12 cellular contexts compared by ENCODE assay signal in the genomic region with DNA sequence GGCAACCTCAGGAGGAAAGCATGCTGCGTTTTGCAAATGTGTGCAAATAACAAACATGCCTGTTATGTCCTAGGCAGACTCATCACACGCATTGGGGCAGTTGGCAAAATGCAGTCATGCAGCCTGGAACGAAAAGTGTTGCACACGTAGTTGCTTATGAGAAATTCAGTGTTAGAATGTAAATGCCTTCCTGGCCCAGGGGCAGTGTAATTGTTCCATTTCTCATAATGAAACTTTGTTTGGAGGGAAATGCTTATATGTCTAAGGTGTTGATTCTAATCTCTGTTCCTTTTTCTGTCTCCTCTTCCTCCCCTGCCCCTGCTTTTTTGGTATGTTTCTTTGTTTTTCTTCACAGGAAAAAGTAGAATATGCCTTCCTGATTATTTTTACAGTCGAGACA.
DNase-seq lines count a peak whose midpoint lies in the region; ATAC-seq lines count a peak whose summit lies in the region.
"Had no signal": no experiment of that assay in that cellular context is flagged by ENCODE, and none has a peak within 500 bp of the region (broad histone marks: within the 10 kb centered on the region; RNA-seq: fewer than 3 reads in every experiment).

No MANE protein-coding gene starts in this region.

- H3K4me1 Mint-ChIP-seq in activated T-helper 17 cell treated with anti-CD3 and anti-CD28 coated beads, Interleukin-2, amount 50 U/mL, for 72 hours = no peaks in the 10 kb centered on the region
- H3K4me1 Mint-ChIP-seq: activated naive CD4-positive, alpha-beta T cell treated with anti-CD3 and anti-CD28 coated beads, Interleukin-2, amount 50 U/mL, for 24 hours had no signal

- H3K36me3 Mint-ChIP-seq in activated T-helper 17 cell treated with anti-CD3 and anti-CD28 coated beads, Interleukin-2, amount 50 U/mL, for 72 hours (ENCODE audit: low read depth) = no peaks in the 10 kb centered on the region
- H3K36me3 Mint-ChIP-seq: activated naive CD4-positive, alpha-beta T cell treated with anti-CD3 and anti-CD28 coated beads, Interleukin-2, amount 50 U/mL, for 24 hours had no signal

- DNase-seq in DMS 273 treated with DMSO at 0.1 percent for 48 hours (lab: John Stamatoyannopoulos, UW) (no peak), anterior cingulate cortex (lab: John Stamatoyannopoulos, UW) (no peak), DMS114 treated with DMSO at 0.1 percent for 48 hours (lab: John Stamatoyannopoulos, UW; ENCODE audit: unreplicated experiment) (no peak)
- DNase-seq in stimulated activated CD4-positive, alpha-beta T cell treated with anti-CD3 and anti-CD28 coated beads, Interleukin-12 subunit alpha, Interleukin-12 subunit beta, amount 100 ng/mL, for 4 hours = no peak
- DNase-seq: dermis blood vessel endothelial cell, mesendoderm, OCI-M1 had no signal

- peaks cover 7% of the 10 kb centered on the region for H3K9me3 Mint-ChIP-seq in activated T-helper 17 cell treated with anti-CD3 and anti-CD28 coated beads, Interleukin-2, amount 50 U/mL, for 72 hours

- H3K4me3 Mint-ChIP-seq in activated T-helper 17 cell treated with anti-CD3 and anti-CD28 coated beads, Interleukin-2, amount 50 U/mL, for 72 hours = no peak overlapping the region
- H3K4me3 Mint-ChIP-seq: activated naive CD4-positive, alpha-beta T cell treated with anti-CD3 and anti-CD28 coated beads, Interleukin-2, amount 50 U/mL, for 24 hours had no signal

- H3K27ac Mint-ChIP-seq in activated T-helper 17 cell treated with anti-CD3 and anti-CD28 coated beads, Interleukin-2, amount 50 U/mL, for 72 hours = no peak overlapping the region
- H3K27ac Mint-ChIP-seq: activated naive CD4-positive, alpha-beta T cell treated with anti-CD3 and anti-CD28 coated beads, Interleukin-2, amount 50 U/mL, for 24 hours had no signal

- H3K27me3 Mint-ChIP-seq in activated T-helper 17 cell treated with anti-CD3 and anti-CD28 coated beads, Interleukin-2, amount 50 U/mL, for 72 hours = peaks cover 35% of the 10 kb centered on the region

- peak; percentile 90 for ATAC-seq in GM18868 (IDR thresholded peaks at IDR 0.05; ENCODE audit: unreplicated experiment)
- peak; percentile 77 for ATAC-seq in GM21381 (IDR thresholded peaks at IDR 0.05; ENCODE audit: unreplicated experiment)
- ATAC-seq in HG03060 (IDR thresholded peaks at IDR 0.05; ENCODE audit: low read depth, unreplicated experiment) = peak; percentile 77
- peak; percentile 39 for ATAC-seq in activated T-helper 17 cell treated with anti-CD3 and anti-CD28 coated beads, Interleukin-2, amount 50 U/mL, for 72 hours (replicated peaks)

Comparison
In these comparisons a context has a peak if more than half of its experiments do, and no peak if none do; other contexts are left out.
1. ATAC-seq: peak in every context shown above with its lines; median percentile 90 in GM18868; 77 in GM21381; 77 in HG03060; 39 in activated T-helper 17 cell treated with anti-CD3 and anti-CD28 coated beads, Interleukin-2, amount 50 U/mL, for 72 hours.